20 cellular contexts compared by ENCODE assay signal in genomic region chr14:61033024-61033423, GRCh38. TPM values are rescaled to one million over a fixed set of nuclear protein-coding genes. Genes with fewer than 3 reads are reported as not detected.
A peak's percentile ranks its signal among the peaks of the same experiment; 100 is the strongest.
DNase-seq lines count a peak whose midpoint lies in the region; ATAC-seq and TF ChIP-seq lines count a peak whose summit lies in the region.
"Had no signal": no experiment of that assay in that cellular context is flagged by ENCODE, and none has a peak within 500 bp of the region (broad histone marks: within the 10 kb centered on the region; RNA-seq: fewer than 3 reads in every experiment).

No MANE protein-coding gene starts in this region.

- ATAC-seq in HG03025 (IDR thresholded peaks at IDR 0.05; ENCODE audit: low FRiP score, unreplicated experiment), result no peak
- ATAC-seq: K562 had no signal

- H3K4me1 ChIP-seq in OCI-LY7 (ENCODE audit: insufficient read depth, low read length, poor library complexity, severe bottlenecking) (peaks cover 55% of the 10 kb centered on the region), skeletal muscle satellite cell (ENCODE audit: control insufficient read depth, insufficient read depth, low read length) (peaks cover 24% of the 10 kb centered on the region)
- H3K4me1 ChIP-seq: SJSA1 had no signal

- no peaks in the 10 kb centered on the region for H3K79me2 ChIP-seq in OCI-LY7 (ENCODE audit: insufficient read depth, low read depth, low read length)

- no peak overlapping the region for H2AFZ ChIP-seq in OCI-LY7 (ENCODE audit: low read length)
- H2AFZ ChIP-seq: PC-9 had no signal

- H3K4me2 ChIP-seq in OCI-LY7 (ENCODE audit: low read length) (no peak overlapping the region), skeletal muscle satellite cell (ENCODE audit: low read length) (no peak overlapping the region)
- H3K4me2 ChIP-seq: BLaER1, PC-9 had no signal

- no peaks in the 10 kb centered on the region; the same call in 1 of the 2 replicates for H3K9me2 ChIP-seq in OCI-LY7 (ENCODE audit: insufficient read depth, low read length)

- H4K20me1 ChIP-seq in OCI-LY7 (ENCODE audit: insufficient read depth, low read length), result no peaks in the 10 kb centered on the region
- H4K20me1 ChIP-seq: BLaER1 had no signal

- BruUV-seq in OCI-LY7 (replicated peaks; lab: Mats Ljungman, UMichigan), result no TSS peak

- H3K9me3 ChIP-seq in OCI-LY7 (ENCODE audit: low read length) (no peaks in the 10 kb centered on the region; the same call in 1 of the 2 replicates), skeletal muscle satellite cell (replicated peaks; ENCODE audit: low read length) (no peaks in the 10 kb centered on the region)
- H3K9me3 ChIP-seq: BLaER1, SJSA1 had no signal

- H3K9ac ChIP-seq in skeletal muscle satellite cell (ENCODE audit: low read depth, low read length), result peak overlapping the region; percentile 22
- H3K9ac ChIP-seq: BLaER1 had no signal

- DNase-seq in EH (ENCODE audit: low read depth), result peak; percentile 33
- DNase-seq in OCI-LY7 (ENCODE audit: low spot score), result no peak
- peak; percentile 74 for DNase-seq in fibroblast of gingiva (ENCODE audit: low read depth)
- no peak for DNase-seq in DMS79 treated with DMSO at 0.1 percent for 48 hours (lab: John Stamatoyannopoulos, UW)
- DNase-seq in DMS79 (lab: John Stamatoyannopoulos, UW), result no peak
- no peak for DNase-seq in stimulated activated CD4-positive, alpha-beta T cell treated with anti-CD3 and anti-CD28 coated beads, Interleukin-2, amount 100 ng/mL, for 24 hours
- DNase-seq: CD8-positive, alpha-beta memory T cell; H7; NCI-H1417 treated with DMSO at 0.1 percent for 48 hours; NCI-H2029; NCI-H2171; NCI-H446 treated with DMSO at 0.1 percent for 48 hours; NK-92 treated with Interleukin-12 subunit alpha and Interleukin-12 subunit beta, amount 100 ng/mL, for 24 hours; PC-9 had no signal

- intact Hi-C loops in OCI-LY7 (cut with micrococcal nuclease; ENCODE audit: unreplicated experiment), result no loop called here

- no peaks in the 10 kb centered on the region for H3K27me3 ChIP-seq in skeletal muscle satellite cell (ENCODE audit: control insufficient read depth, insufficient read depth, low read length)
- H3K27me3 ChIP-seq: BLaER1, SJSA1 had no signal

- POLR2A ChIA-PET in OCI-LY7 (lab: Charles Lee), result interaction anchor here (0.6 to 1.5 kb wide), 4 partner anchors 38 to 409 kb away, joined by 3 read pairs; no protein-coding TSS in a partner anchor

- H3K4me3 ChIP-seq in OCI-LY7 (ENCODE audit: low read depth, low read length, poor library complexity, severe bottlenecking) (no peak overlapping the region), skeletal muscle satellite cell (ENCODE audit: low read length) (no peak overlapping the region)
- H3K4me3 ChIP-seq: BLaER1, K562, PC-9, SJSA1 had no signal

- TF ChIP-seq CTCF in OCI-LY7 (conservative IDR thresholded peaks at IDR 0.05; ENCODE audit: low read length), result no peak

- CTCF ChIA-PET in OCI-LY7 (lab: Charles Lee; ENCODE audit: unreplicated experiment), result interaction anchor here (1.2 kb wide), 1 partner anchor 221 kb away, joined by 4 read pairs; no protein-coding TSS in a partner anchor

- H3K36me3 ChIP-seq in OCI-LY7 (ENCODE audit: insufficient read depth, low read length) (no peaks in the 10 kb centered on the region), skeletal muscle satellite cell (ENCODE audit: insufficient read depth, low read length) (no peaks in the 10 kb centered on the region)
- H3K36me3 ChIP-seq: BLaER1, SJSA1 had no signal

- H3K27ac ChIP-seq in OCI-LY7 (ENCODE audit: low read depth, low read length, poor library complexity, severe bottlenecking), result peak overlapping the region; percentile 87
- H3K27ac ChIP-seq: BLaER1, HL-60, PC-9, SJSA1 had no signal

RNA-seq across cellular contexts. Expression of gene SLC38A6, which starts 52.0 kb away (rescaled TPM):
- 12.9 and 16.8 TPM in 2 replicates for total RNA-seq in OCI-LY7 (2014; rRNA removed; shearing (Covaris generic))
- total RNA-seq in OCI-LY7 (2022), result 11.0 and 15.8 TPM in 2 replicates
- total RNA-seq in skeletal muscle satellite cell (2012; rRNA removed), result 41.7 and 55.3 TPM in 2 replicates

RNA-seq across cellular contexts. Expression of gene TRMT5, which starts 52.1 kb away (rescaled TPM):
- total RNA-seq in OCI-LY7 (2014; rRNA removed; shearing (Covaris generic)), result 7.0 and 17.6 TPM in 2 replicates
- 12.8 and 14.5 TPM in 2 replicates for total RNA-seq in OCI-LY7 (2022)
- 13.8 and 16.2 TPM in 2 replicates for total RNA-seq in skeletal muscle satellite cell (2012; rRNA removed)

Comparison
In these comparisons a context has a peak if more than half of its experiments do, and no peak if none do; other contexts are left out.
1. DNase-seq: peak in EH (single experiment) and fibroblast of gingiva (single experiment); none in OCI-LY7 (single experiment), DMS79 treated with DMSO at 0.1 percent for 48 hours (single experiment), DMS79 (single experiment) and stimulated activated CD4-positive, alpha-beta T cell treated with anti-CD3 and anti-CD28 coated beads, Interleukin-2, amount 100 ng/mL, for 24 hours (0 of 2).